35 cellular contexts compared by ENCODE assay signal in genomic region chr3:42277676-42278075, GRCh38. TPM values are rescaled to one million over a fixed set of nuclear protein-coding genes. Genes with fewer than 3 reads are reported as not detected.
"Had no signal": no experiment of that assay in that cellular context is flagged by ENCODE, and none has a peak within 500 bp of the region (broad histone marks: within the 10 kb centered on the region; RNA-seq: fewer than 3 reads in every experiment).

No MANE protein-coding gene starts in this region.

- H3K4me3 ChIP-seq: adrenal gland, heart left ventricle, left lung, lower lobe of right lung, ovary, prostate gland, right atrium auricular region, smooth muscle cell, stomach, tibial nerve had no signal

- H3K4me1 ChIP-seq: adrenal gland, foreskin keratinocyte, heart left ventricle, left lung, lower lobe of right lung, prostate gland, right atrium auricular region, tibial nerve had no signal

- H3K4me2 ChIP-seq: smooth muscle cell had no signal

- H3K27me3 ChIP-seq: adrenal gland, brain microvascular endothelial cell, left lung, ovary, right atrium auricular region, stomach, tibial nerve had no signal

- H3K27ac ChIP-seq: adrenal gland, brain microvascular endothelial cell, foreskin keratinocyte, left lung, lower lobe of right lung, neutrophil, ovary, prostate gland, right atrium auricular region, stomach, tibial nerve had no signal

- H3K9me3 ChIP-seq: adrenal gland, lower lobe of right lung, neutrophil, prostate gland, right atrium auricular region had no signal

- DNase-seq: activated CD4-positive, alpha-beta T cell treated with anti-CD3 and anti-CD28 coated beads for 36 hours; activated CD4-positive, alpha-beta T cell treated with anti-CD3 and anti-CD28 coated beads, Interleukin-2, amount 50 U/mL, for 48 hours; activated CD4-positive, CD25-positive, alpha-beta regulatory T cell; activated CD8-positive, alpha-beta memory T cell treated with anti-CD3 and anti-CD28 coated beads, Interleukin-2, amount 50 U/mL, for 4 hours; activated effector memory CD4-positive, alpha-beta T cell treated with anti-CD3 and anti-CD28 coated beads, Interleukin-2, amount 50 U/mL, for 16 hours; activated naive CD4-positive, alpha-beta T cell treated with anti-CD3 and anti-CD28 coated beads for 36 hours; activated naive CD8-positive, alpha-beta T cell treated with anti-CD3 and anti-CD28 coated beads for 36 hours; activated T-cell treated with anti-CD3 and anti-CD28 coated beads, Interleukin-2, amount 50 U/mL, for 1 hour; brain microvascular endothelial cell; endodermal cell; foreskin keratinocyte; heart left ventricle; hypothalamus; left lung; lower lobe of right lung; mesenchymal stem cell; nephron progenitor cell; ovary; stimulated activated CD4-positive, alpha-beta T cell treated with anti-CD3 and anti-CD28 coated beads, Interleukin-1b, Interleukin-23, amount 100 ng/mL, for 48 hours; stimulated activated naive B cell treated with anti-CD40 and anti-IgM and Interleukin-4, amounts not matched to agents 10 μg/mL and 1 μg/mL and 100 μg/mL, for 72 hours; stomach; T-helper 1 cell had no signal

- ATAC-seq: activated CD4-positive, alpha-beta T cell treated with anti-CD3 and anti-CD28 coated beads for 36 hours; esophagus mucosa; foreskin keratinocyte; left lung; lower lobe of right lung; stimulated activated naive B cell treated with anti-CD40 and anti-IgM and Interleukin-4, amounts not matched to agents 10 μg/mL and 1 μg/mL and 100 μg/mL, for 72 hours had no signal

- H3K36me3 ChIP-seq: adrenal gland, brain microvascular endothelial cell, heart left ventricle, left lung, lower lobe of right lung, neutrophil, ovary, prostate gland, right atrium auricular region, stomach, tibial nerve had no signal

RNA-seq across cellular contexts. Expression of gene CCK, which starts 11.7 kb away (rescaled TPM):
- total RNA-seq: activated CD4-positive, alpha-beta T cell treated with anti-CD3 and anti-CD28 coated beads for 36 hours; activated CD8-positive, alpha-beta memory T cell treated with anti-CD3 and anti-CD28 coated beads for 36 hours; activated naive CD4-positive, alpha-beta T cell treated with anti-CD3 and anti-CD28 coated beads for 36 hours; activated naive CD8-positive, alpha-beta T cell treated with anti-CD3 and anti-CD28 coated beads for 36 hours; activated T-helper 1 cell treated with anti-CD3 and anti-CD28 coated beads, Interleukin-12 subunit alpha, Interleukin-12 subunit beta, Interleukin-2, Interleukin-4 antibody, amounts not matched to agents 30 ng/mL and 10 ng/mL and 1 ng/mL, durations not matched to agents 14 hours and 24 hours and 36 hours; astrocyte; cardiac septum; heart left ventricle; lower lobe of right lung; mononuclear cell; ovary; right atrium auricular region; smooth muscle cell; tibial nerve; ureter had no signal
- polyA plus RNA-seq: heart left ventricle, ovary, smooth muscle cell had no signal
